In genomic region chr16:10964039-10964890, GRCh38 we compare ENCODE assay signal across 8 cellular contexts. TPM values are rescaled to one million over a fixed set of nuclear protein-coding genes. Genes with fewer than 3 reads are reported as not detected.
DNase-seq lines count a peak whose midpoint lies in the region; ATAC-seq and TF ChIP-seq lines count a peak whose summit lies in the region.

No MANE protein-coding gene starts in this region.

- no peaks in the 10 kb centered on the region for H3K27me3 Mint-ChIP-seq in activated CD4-positive, alpha-beta T cell treated with anti-CD3 and anti-CD28 coated beads, Interleukin-2, amount 10 ng/mL, durations not matched to agents 24 days and 14 days

- peak; percentile 40 for ATAC-seq in HG03175 (IDR thresholded peaks at IDR 0.05; ENCODE audit: unreplicated experiment)
- ATAC-seq in right lobe of liver: peak; percentile 92 to 97 (median 95)

- no peak for TF ChIP-seq POLR2A in right lobe of liver (IDR thresholded peaks at IDR 0.05)

- peaks cover 53% of the 10 kb centered on the region for H3K4me1 Mint-ChIP-seq in activated CD4-positive, alpha-beta T cell treated with anti-CD3 and anti-CD28 coated beads, Interleukin-2, amount 10 ng/mL, durations not matched to agents 24 days and 14 days

- intact Hi-C loops in activated CD4-positive, alpha-beta T cell treated with anti-CD3 and anti-CD28 coated beads, Interleukin-2, amount 10 ng/mL, durations not matched to agents 24 days and 14 days (cut with micrococcal nuclease): loop anchor here (1.0 to 10.0 kb wide), 10 partner anchors 10 to 750 kb away; partner anchors contain the start of gene LITAF
- intact Hi-C loops in right lobe of liver (cut with DNase I): no loop called here

- no peaks in the 10 kb centered on the region for H3K9me3 ChIP-seq in right lobe of liver

- peak; percentile 66 to 87 for DNase-seq in NCI-H524 (lab: John Stamatoyannopoulos, UW)
- DNase-seq in activated CD4-positive, alpha-beta T cell treated with anti-CD3 and anti-CD28 coated beads, Interleukin-2, amount 10 ng/mL, durations not matched to agents 24 days and 14 days: peak; percentile 95
- peak; percentile 88 for DNase-seq in cerebellum (ENCODE audit: low spot score)
- peak; percentile 82 to 84 (median 83) for DNase-seq in right lobe of liver
- DNase-seq in stimulated activated CD4-positive, alpha-beta T cell treated with anti-CD3 and anti-CD28 coated beads, TNF-alpha, amount 100 ng/mL, for 1 hour (ENCODE audit: low read depth in 3 of 3, low spot score in 1 of 3): peak; percentile 48 to 75 (median 60)
- DNase-seq in cortex of kidney (lab: John Stamatoyannopoulos, UW): no peak

- peaks cover 50% of the 10 kb centered on the region for H3K36me3 Mint-ChIP-seq in activated CD4-positive, alpha-beta T cell treated with anti-CD3 and anti-CD28 coated beads, Interleukin-2, amount 10 ng/mL, durations not matched to agents 24 days and 14 days (ENCODE audit: low read depth)

- H3K4me3 ChIP-seq in GM12875 (ENCODE audit: low read depth, low read length) (no peak overlapping the region), right lobe of liver (no peak overlapping the region)

- H3K27ac ChIP-seq in right lobe of liver: no peak overlapping the region

- H3K27me3 ChIP-seq in right lobe of liver: no peaks in the 10 kb centered on the region

- peaks cover 0 to 10% (median 1%) of the 10 kb centered on the region in 4 donors for H3K36me3 ChIP-seq in right lobe of liver

- peak overlapping the region; percentile 97 for H3K27ac Mint-ChIP-seq in activated CD4-positive, alpha-beta T cell treated with anti-CD3 and anti-CD28 coated beads, Interleukin-2, amount 10 ng/mL, durations not matched to agents 24 days and 14 days

- H3K4me3 Mint-ChIP-seq in activated CD4-positive, alpha-beta T cell treated with anti-CD3 and anti-CD28 coated beads, Interleukin-2, amount 10 ng/mL, durations not matched to agents 24 days and 14 days: peak overlapping the region; percentile 74

- TF ChIP-seq CTCF in GM12875 (IDR thresholded peaks at IDR 0.05; ENCODE audit: borderline replicate concordance, insufficient read depth, low read depth, low read length): peak; percentile 95
- peak; percentile 88 to 97 (median 96) for TF ChIP-seq CTCF in right lobe of liver (IDR thresholded peaks at IDR 0.05)

- H3K9me3 Mint-ChIP-seq in activated CD4-positive, alpha-beta T cell treated with anti-CD3 and anti-CD28 coated beads, Interleukin-2, amount 10 ng/mL, durations not matched to agents 24 days and 14 days: no peaks in the 10 kb centered on the region

- peaks cover 0 to 18% (median 0%) of the 10 kb centered on the region in 4 donors for H3K4me1 ChIP-seq in right lobe of liver

- WGBS in right lobe of liver (ENCODE audit: insufficient coverage, low coverage, low lambda C conversion rate, missing lambda C conversion rate): 22% methylated on average over 11 of the region's 20 CpGs

RNA-seq across cellular contexts. Expression of gene CLEC16A, which starts 19.9 kb away (rescaled TPM):
- total RNA-seq in activated CD4-positive, alpha-beta T cell treated with anti-CD3 and anti-CD28 coated beads, Interleukin-2, amount 10 ng/mL, durations not matched to agents 24 days and 14 days: 35.9 and 36.2 TPM in 2 replicates
- total RNA-seq in cerebellum (28.8 TPM), right lobe of liver (10 to 100 TPM; 15.2 to 25.9 (median 19.8) TPM)

RNA-seq across cellular contexts. Expression of gene DEXI, which starts 22.0 kb away (rescaled TPM):
- 35.6 and 38.0 TPM in 2 replicates for total RNA-seq in activated CD4-positive, alpha-beta T cell treated with anti-CD3 and anti-CD28 coated beads, Interleukin-2, amount 10 ng/mL, durations not matched to agents 24 days and 14 days
- total RNA-seq in cerebellum (18.6 TPM), right lobe of liver (10 to 100 TPM; 35.8 to 93.8 (median 54.1) TPM)
